Comparison of ENCODE assay signal across 19 cellular contexts in the genomic region with DNA sequence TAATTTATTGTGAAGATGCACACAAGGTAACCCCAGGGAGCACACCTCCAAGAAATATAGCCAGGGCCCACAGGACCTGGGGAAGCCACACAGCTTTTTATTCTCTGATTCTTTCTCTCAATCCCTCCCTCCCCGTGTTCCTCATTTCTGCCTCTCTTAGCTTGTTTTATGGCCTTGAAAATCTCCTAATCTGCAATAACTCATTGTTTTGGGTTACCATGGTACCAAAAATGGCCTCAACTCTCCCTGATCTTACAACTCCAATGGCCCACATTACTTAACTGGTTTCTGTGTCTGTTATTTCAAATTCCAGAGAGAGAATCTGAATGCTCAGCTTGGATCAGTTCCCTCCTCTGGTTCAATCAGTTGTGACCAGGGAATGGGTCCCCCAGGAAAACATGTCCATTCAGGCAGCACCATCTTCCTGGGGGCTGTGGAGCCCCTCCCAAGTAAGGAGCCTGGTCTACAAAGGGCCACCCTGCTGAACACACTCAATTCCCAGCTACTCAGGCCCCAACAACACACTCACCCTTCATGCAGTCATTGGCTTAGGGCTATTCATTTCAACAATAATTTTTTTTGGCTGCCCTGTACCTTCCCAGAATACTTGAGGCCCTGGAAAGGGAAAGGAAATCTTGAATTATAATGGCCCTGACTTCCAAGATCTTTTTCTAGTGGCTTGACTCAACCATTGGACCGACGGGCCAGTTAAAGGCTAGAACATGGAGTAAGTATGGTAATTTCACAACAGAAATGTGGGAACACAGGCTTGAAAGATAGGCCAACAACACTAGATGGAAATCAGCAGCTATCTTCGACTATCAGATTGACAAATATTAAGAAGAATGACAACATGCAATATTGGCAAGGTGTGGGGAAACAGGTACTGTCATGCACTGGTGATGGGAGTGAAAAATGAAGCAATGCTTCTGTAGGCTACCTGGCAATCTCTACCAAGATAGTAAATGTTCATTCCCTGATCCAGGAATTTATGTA. TPM values are rescaled to one million over a fixed set of nuclear protein-coding genes. Genes with fewer than 3 reads are reported as not detected.
A peak's percentile ranks its signal among the peaks of the same experiment; 100 is the strongest.
DNase-seq lines count a peak whose midpoint lies in the region; ATAC-seq and TF ChIP-seq lines count a peak whose summit lies in the region.
"Had no signal": no experiment of that assay in that cellular context is flagged by ENCODE, and none has a peak within 500 bp of the region (broad histone marks: within the 10 kb centered on the region; RNA-seq: fewer than 3 reads in every experiment).

No MANE protein-coding gene starts in this region.

- H3K9me3 ChIP-seq in heart left ventricle = no peaks in the 10 kb centered on the region
- H3K9me3 ChIP-seq: upper lobe of right lung had no signal

- H3K4me3 ChIP-seq in heart left ventricle (no peak overlapping the region), urinary bladder (ENCODE audit: low read depth, low read length) (no peak overlapping the region)
- H3K4me3 ChIP-seq: upper lobe of right lung had no signal

- H3K9me3 Mint-ChIP-seq in neural crest cell = peaks cover 4% of the 10 kb centered on the region
- H3K9me3 Mint-ChIP-seq: activated CD8-positive, alpha-beta T cell treated with anti-CD3 and anti-CD28 coated beads for 36 hours; activated naive CD8-positive, alpha-beta T cell treated with anti-CD3 and anti-CD28 coated beads for 36 hours; activated T-cell treated with anti-CD3 and anti-CD28 coated beads, Interleukin-2, amount 50 U/mL, for 72 hours; memory B cell; stimulated activated effector memory CD8-positive, alpha-beta T cell treated with anti-CD3 and anti-CD28 coated beads, Interleukin-12 subunit alpha, Interleukin-12 subunit beta, amount 100 ng/mL, for 72 hours had no signal

- 88 to 94% (median 90%) methylated on average over 4 of the region's 4 CpGs for WGBS in heart left ventricle, 4 donors
- WGBS in urinary bladder = 67% methylated on average over 4 of the region's 4 CpGs

- intact Hi-C loops in Right ventricle myocardium superior (cut with DNase I) (no loop called here), heart left ventricle (cut with DNase I) (no loop called here)

- no peaks in the 10 kb centered on the region for H3K36me3 Mint-ChIP-seq in neural crest cell (ENCODE audit: low read depth)
- H3K36me3 Mint-ChIP-seq: activated naive CD8-positive, alpha-beta T cell treated with anti-CD3 and anti-CD28 coated beads for 36 hours; memory B cell; stimulated activated effector memory CD8-positive, alpha-beta T cell treated with anti-CD3 and anti-CD28 coated beads, Interleukin-12 subunit alpha, Interleukin-12 subunit beta, amount 100 ng/mL, for 72 hours had no signal

- no peaks in the 10 kb centered on the region for H3K36me3 ChIP-seq in heart left ventricle
- no peaks in the 10 kb centered on the region for H3K36me3 ChIP-seq in urinary bladder (ENCODE audit: insufficient read depth)
- H3K36me3 ChIP-seq: upper lobe of right lung had no signal

- no peak for TF ChIP-seq POLR2A in heart left ventricle (IDR thresholded peaks at IDR 0.05)

- no peaks in the 10 kb centered on the region for H3K27me3 Mint-ChIP-seq in neural crest cell (ENCODE audit: low read depth)
- H3K27me3 Mint-ChIP-seq: activated CD8-positive, alpha-beta T cell treated with anti-CD3 and anti-CD28 coated beads for 36 hours; memory B cell had no signal

- no peaks in the 10 kb centered on the region for H3K27me3 ChIP-seq in heart left ventricle
- H3K27me3 ChIP-seq: upper lobe of right lung had no signal

- H3K4me3 Mint-ChIP-seq in neural crest cell = no peak overlapping the region
- H3K4me3 Mint-ChIP-seq: activated CD8-positive, alpha-beta T cell treated with anti-CD3 and anti-CD28 coated beads for 36 hours; activated naive CD8-positive, alpha-beta T cell treated with anti-CD3 and anti-CD28 coated beads for 36 hours; activated T-cell treated with anti-CD3 and anti-CD28 coated beads, Interleukin-2, amount 50 U/mL, for 72 hours; memory B cell; stimulated activated effector memory CD8-positive, alpha-beta T cell treated with anti-CD3 and anti-CD28 coated beads, Interleukin-12 subunit alpha, Interleukin-12 subunit beta, amount 100 ng/mL, for 72 hours had no signal

- no peak for DNase-seq in Right ventricle myocardium superior
- no peak for DNase-seq in heart left ventricle
- DNase-seq in epithelial cell of prostate (ENCODE audit: low read depth, low spot score) = no peak
- DNase-seq in neural crest cell (ENCODE audit: low read depth, low spot score) = no peak
- no peak for DNase-seq in NCI-H2196 (lab: John Stamatoyannopoulos, UW; ENCODE audit: unreplicated experiment)
- no peak for DNase-seq in NCI-H446 (lab: John Stamatoyannopoulos, UW)
- no peak for DNase-seq in LoVo (ENCODE audit: low spot score)
- DNase-seq: activated CD8-positive, alpha-beta T cell treated with anti-CD3 and anti-CD28 coated beads for 36 hours; activated naive CD8-positive, alpha-beta T cell treated with anti-CD3 and anti-CD28 coated beads for 36 hours; activated T-cell treated with anti-CD3 and anti-CD28 coated beads, Interleukin-2, amount 50 U/mL, for 72 hours; DMS79 treated with DMSO at 0.1 percent for 48 hours; foreskin melanocyte; NCI-H187; NCI-H524 treated with DMSO at 0.1 percent for 48 hours; small intestine; upper lobe of right lung had no signal

- ATAC-seq in Right ventricle myocardium superior (ENCODE audit: poor library complexity) (peak; percentile 24), heart left ventricle (no peak)
- ATAC-seq: activated CD8-positive, alpha-beta T cell treated with anti-CD3 and anti-CD28 coated beads for 36 hours; activated T-cell treated with anti-CD3 and anti-CD28 coated beads, Interleukin-2, amount 50 U/mL, for 72 hours; stimulated activated effector memory CD8-positive, alpha-beta T cell treated with anti-CD3 and anti-CD28 coated beads, Interleukin-12 subunit alpha, Interleukin-12 subunit beta, amount 100 ng/mL, for 72 hours; upper lobe of right lung had no signal

- peak overlapping the region; percentile 48 for H3K27ac Mint-ChIP-seq in neural crest cell (ENCODE audit: unreplicated experiment)
- H3K27ac Mint-ChIP-seq: activated CD8-positive, alpha-beta T cell treated with anti-CD3 and anti-CD28 coated beads for 36 hours; activated naive CD8-positive, alpha-beta T cell treated with anti-CD3 and anti-CD28 coated beads for 36 hours; activated T-cell treated with anti-CD3 and anti-CD28 coated beads, Interleukin-2, amount 50 U/mL, for 72 hours; memory B cell; stimulated activated effector memory CD8-positive, alpha-beta T cell treated with anti-CD3 and anti-CD28 coated beads, Interleukin-12 subunit alpha, Interleukin-12 subunit beta, amount 100 ng/mL, for 72 hours had no signal

- H3K4me1 Mint-ChIP-seq in neural crest cell = peaks cover 12% of the 10 kb centered on the region

- H3K27ac ChIP-seq in heart left ventricle = no peak overlapping the region
- peak overlapping the region; percentile 32 for H3K27ac ChIP-seq in epithelial cell of prostate
- peak overlapping the region; percentile 35 for H3K27ac ChIP-seq in urinary bladder (ENCODE audit: low read depth)
- H3K27ac ChIP-seq: upper lobe of right lung had no signal

- TF ChIP-seq CTCF in heart left ventricle (IDR thresholded peaks at IDR 0.05) (no peak), neural crest cell (conservative IDR thresholded peaks at IDR 0.05) (no peak)

- H3K4me1 ChIP-seq in heart left ventricle (peaks cover 0 to 18% (median 5%) of the 10 kb centered on the region in 12 donors), urinary bladder (ENCODE audit: insufficient read depth) (peaks cover 2% of the 10 kb centered on the region)

RNA-seq across cellular contexts. Expression of a gene that starts 41.6 kb away (rescaled TPM):
- total RNA-seq in Right ventricle myocardium superior (5.0 TPM), heart left ventricle (10 to 100 TPM in 2 of 9 donors, 1 to 10 TPM in 7; 2.0 to 21.1 (median 4.0) TPM), neural crest cell (16.0 and 17.6 TPM in 2 replicates), urinary bladder (59.4 TPM)
- polyA plus RNA-seq in heart left ventricle (1 to 10 TPM; 3.2 to 4.3 TPM), urinary bladder (31.1 TPM)

Comparison
In these comparisons a context has a peak if more than half of its experiments do, and no peak if none do; other contexts are left out.
1. H3K27ac ChIP-seq: peak in epithelial cell of prostate (single experiment) and urinary bladder (single experiment); none in heart left ventricle (0 of 12).